Comparison of ENCODE assay signal across 8 cellular contexts in genomic region chr20:10268636-10269035, GRCh38. TPM values are rescaled to one million over a fixed set of nuclear protein-coding genes. Genes with fewer than 3 reads are reported as not detected.
"Had no signal": no experiment of that assay in that cellular context is flagged by ENCODE, and none has a peak within 500 bp of the region (broad histone marks: within the 10 kb centered on the region; RNA-seq: fewer than 3 reads in every experiment).

No MANE protein-coding gene starts in this region.

- H3K4me1 Mint-ChIP-seq: IgD-negative memory B cell had no signal

- H3K9me3 Mint-ChIP-seq: IgD-negative memory B cell had no signal

- H3K36me3 Mint-ChIP-seq: IgD-negative memory B cell had no signal

- FAIRE-seq: HepG2, HTR-8/SVneo, K562 had no signal

- H3K27ac Mint-ChIP-seq: IgD-negative memory B cell had no signal

- H3K4me3 ChIP-seq: K562 had no signal

- DNase-seq: IMR-90, KBM-7 had no signal

- H3K4me3 Mint-ChIP-seq: IgD-negative memory B cell had no signal

- H3K27ac ChIP-seq: HL-60 had no signal

RNA-seq across cellular contexts. Expression of gene SNAP25, which starts 50.0 kb away (rescaled TPM):
- total RNA-seq: HepG2, HT-29, K562 had no signal
- polyA plus RNA-seq: HepG2, IgD-negative memory B cell had no signal
